ENCODE assay signal across 8 cellular contexts in genomic region chrX:118254611-118255010, GRCh38.
DNase-seq lines count a peak whose midpoint lies in the region; TF ChIP-seq lines count a peak whose summit lies in the region.

No MANE protein-coding gene starts in this region.

- peak; percentile 44 for TF ChIP-seq CTCF in HFF-Myc (IDR thresholded peaks at IDR 0.05; ENCODE audit: low read depth, low read length, missing control alignments)
- TF ChIP-seq CTCF in fibroblast of mammary gland (conservative IDR thresholded peaks at IDR 0.05; ENCODE audit: control insufficient read depth, insufficient read depth, low read depth, low read length), result peak; percentile 71
- TF ChIP-seq CTCF in osteoblast (IDR thresholded peaks at IDR 0.05; ENCODE audit: extremely low read depth, low read depth, low read length), result peak; percentile 72

- H3K79me2 ChIP-seq in osteoblast (ENCODE audit: insufficient read depth, low read length), result no peaks in the 10 kb centered on the region

- no peak overlapping the region for H3K4me3 Mint-ChIP-seq in activated CD4-positive, alpha-beta memory T cell treated with anti-CD3 and anti-CD28 coated beads, Interleukin-2, amount 10 ng/mL, durations not matched to agents 7 days and 5 days

- no peak overlapping the region for H2AFZ ChIP-seq in osteoblast (ENCODE audit: low read length)

- no peaks in the 10 kb centered on the region for H3K9me3 Mint-ChIP-seq in activated CD4-positive, alpha-beta memory T cell treated with anti-CD3 and anti-CD28 coated beads, Interleukin-2, amount 10 ng/mL, durations not matched to agents 7 days and 5 days

- H3K4me2 ChIP-seq in osteoblast (ENCODE audit: insufficient read depth, low read length), result no peak overlapping the region

- H3K36me3 ChIP-seq in osteoblast (ENCODE audit: insufficient read depth, low read length), result no peaks in the 10 kb centered on the region

- peaks cover 5% of the 10 kb centered on the region for H3K27me3 Mint-ChIP-seq in activated CD4-positive, alpha-beta memory T cell treated with anti-CD3 and anti-CD28 coated beads, Interleukin-2, amount 10 ng/mL, durations not matched to agents 7 days and 5 days

- H3K4me1 Mint-ChIP-seq in activated CD4-positive, alpha-beta memory T cell treated with anti-CD3 and anti-CD28 coated beads, Interleukin-2, amount 10 ng/mL, durations not matched to agents 7 days and 5 days, result no peaks in the 10 kb centered on the region

- no peaks in the 10 kb centered on the region for H3K9me3 ChIP-seq in osteoblast (ENCODE audit: low read depth, low read length)

- H3K4me3 ChIP-seq in HFF-Myc (replicated peaks; ENCODE audit: low read depth, low read length) (no peak overlapping the region), fibroblast of mammary gland (ENCODE audit: control insufficient read depth, low read depth, low read length) (no peak overlapping the region), osteoblast (ENCODE audit: insufficient read depth, low read length) (no peak overlapping the region)

- H3K27ac ChIP-seq in osteoblast (ENCODE audit: low read depth, low read length), result no peak overlapping the region

- POLR2A ChIA-PET in activated CD4-positive, alpha-beta memory T cell treated with anti-CD3 and anti-CD28 coated beads, Interleukin-2, amount 10 ng/mL, durations not matched to agents 7 days and 5 days (lab: Charles Lee), result no interaction called here

- H3K27ac Mint-ChIP-seq in activated CD4-positive, alpha-beta memory T cell treated with anti-CD3 and anti-CD28 coated beads, Interleukin-2, amount 10 ng/mL, durations not matched to agents 7 days and 5 days, result no peak overlapping the region

- CTCF ChIA-PET in activated CD4-positive, alpha-beta memory T cell treated with anti-CD3 and anti-CD28 coated beads, Interleukin-2, amount 10 ng/mL, durations not matched to agents 7 days and 5 days (lab: Charles Lee), result interaction anchor here (0.7 kb wide), 1 partner anchor 42 kb away, joined by 3 read pairs; no protein-coding TSS in a partner anchor

- peaks cover 2% of the 10 kb centered on the region for H3K27me3 ChIP-seq in osteoblast (ENCODE audit: insufficient read depth, low read length)

- H4K20me1 ChIP-seq in osteoblast (ENCODE audit: insufficient read depth, low read length), result no peaks in the 10 kb centered on the region

- H3K36me3 Mint-ChIP-seq in activated CD4-positive, alpha-beta memory T cell treated with anti-CD3 and anti-CD28 coated beads, Interleukin-2, amount 10 ng/mL, durations not matched to agents 7 days and 5 days (ENCODE audit: low read depth), result no peaks in the 10 kb centered on the region

- no peaks in the 10 kb centered on the region for H3K4me1 ChIP-seq in osteoblast (ENCODE audit: insufficient read depth, low read length)

- DNase-seq in SHP77 (lab: John Stamatoyannopoulos, UW), result peak; percentile 1 to 4
- DNase-seq in SHP77 treated with DMSO at 0.1 percent for 48 hours (lab: John Stamatoyannopoulos, UW), result no peak
- no peak for DNase-seq in HFF-Myc (ENCODE audit: extremely low read depth, low read depth)
- peak; percentile 50 for DNase-seq in NCI-H2227 treated with DMSO at 0.1 percent for 48 hours (lab: John Stamatoyannopoulos, UW)
- peak; percentile 30 for DNase-seq in activated CD4-positive, alpha-beta memory T cell treated with anti-CD3 and anti-CD28 coated beads, Interleukin-2, amount 10 ng/mL, durations not matched to agents 7 days and 5 days
- DNase-seq in fibroblast of mammary gland (ENCODE audit: low read depth), result peak; percentile 60
- peak; percentile 56 for DNase-seq in osteoblast (ENCODE audit: insufficient read length, low spot score, missing footprints)
- no peak for DNase-seq in NCI-H1048 (lab: John Stamatoyannopoulos, UW)

Comparison
In these comparisons a context has a peak if more than half of its experiments do, and no peak if none do; other contexts are left out.
1. DNase-seq: peak in SHP77 (2 of 2), NCI-H2227 treated with DMSO at 0.1 percent for 48 hours (single experiment), activated CD4-positive, alpha-beta memory T cell treated with anti-CD3 and anti-CD28 coated beads, Interleukin-2, amount 10 ng/mL, durations not matched to agents 7 days and 5 days (single experiment), fibroblast of mammary gland (single experiment) and osteoblast (single experiment); none in SHP77 treated with DMSO at 0.1 percent for 48 hours (single experiment), HFF-Myc (single experiment) and NCI-H1048 (single experiment).
2. Peak in every context shown above with its lines, with median percentiles within 50 percentile points of each other: CTCF ChIP-seq.